Comparison of ENCODE assay signal across 1 cellular context in genomic region chr11:76674517-76675400, GRCh38.
TF ChIP-seq lines count a peak whose summit lies in the region.

No MANE protein-coding gene starts in this region.

TF ChIP-seq in H1, 55 proteins besides CTCF, POLR2A, EP300 and RAD21 (continued from another document):
- TF ChIP-seq TBP (IDR thresholded peaks at IDR 0.05; ENCODE audit: low read depth, low read length) (no peak), BCL11A (IDR thresholded peaks at IDR 0.05; ENCODE audit: low read depth in 2 of 2, low read length in 2 of 2) (no peak), YY1 (IDR thresholded peaks at IDR 0.05; ENCODE audit: low read depth, low read length) (no peak), BACH1 (IDR thresholded peaks at IDR 0.05; ENCODE audit: low read length) (no peak), KDM1A (IDR thresholded peaks at IDR 0.05; ENCODE audit: borderline replicate concordance, low read length) (no peak), JUND (IDR thresholded peaks at IDR 0.05; ENCODE audit: low read length) (no peak), TEAD4 (IDR thresholded peaks at IDR 0.05; ENCODE audit: low read depth, low read length) (no peak), KDM5A (IDR thresholded peaks at IDR 0.05; ENCODE audit: low read length) (no peak)
